In genomic region chr9:69190866-69191672, GRCh38 we compare ENCODE assay signal across 20 cellular contexts. TPM values are rescaled to one million over a fixed set of nuclear protein-coding genes. Genes with fewer than 3 reads are reported as not detected.
A peak's percentile ranks its signal among the peaks of the same experiment; 100 is the strongest.
DNase-seq lines count a peak whose midpoint lies in the region; ATAC-seq, FAIRE-seq and TF ChIP-seq lines count a peak whose summit lies in the region.
"Had no signal": no experiment of that assay in that cellular context is flagged by ENCODE, and none has a peak within 500 bp of the region (broad histone marks: within the 10 kb centered on the region; RNA-seq: fewer than 3 reads in every experiment).

No MANE protein-coding gene starts in this region.

- H2AFZ ChIP-seq in IMR-90 (replicated peaks; ENCODE audit: low read length, poor library complexity) (no peak overlapping the region), trophoblast cell (ENCODE audit: insufficient read depth, low read length, poor library complexity) (no peak overlapping the region)

- intact Hi-C loops in IMR-90 (cut with micrococcal nuclease) = loop anchor here (5.0 kb wide), 1 partner anchor 154 kb away; the partner anchor contains the start of gene FXN
- intact Hi-C loops in dorsolateral prefrontal cortex (cut with DNase I) = loop anchor here (5.0 to 10.0 kb wide), 3 partner anchors 69 to 204 kb away; partner anchors contain the start of gene FXN (in 1 of the 2)

- no peak overlapping the region for H4K5ac ChIP-seq in IMR-90 (ENCODE audit: low read depth, low read length)

- H3K9me3 ChIP-seq in IMR-90 (ENCODE audit: control insufficient read depth, insufficient read depth, low read length) = no peaks in the 10 kb centered on the region
- H3K9me3 ChIP-seq in trophoblast cell (ENCODE audit: insufficient read depth, low read depth, low read length) = no peaks in the 10 kb centered on the region
- H3K9me3 ChIP-seq: ascending aorta, HAP-1, SJSA1, thoracic aorta had no signal

- H3K9ac ChIP-seq in IMR-90 (ENCODE audit: low read depth, low read length) (no peak overlapping the region), trophoblast cell (ENCODE audit: low read length) (no peak overlapping the region)

- H2BK20ac ChIP-seq in IMR-90 (ENCODE audit: low read depth, low read length) = no peak overlapping the region

- H4K12ac ChIP-seq in trophoblast cell (ENCODE audit: low read depth, low read length) = no peak overlapping the region

- H3K79me1 ChIP-seq in IMR-90 (ENCODE audit: low read depth in 1 of 2, low read length in 2 of 2) (peaks cover 42 to 63% of the 10 kb centered on the region in 2 experiments), trophoblast cell (ENCODE audit: low read length) (peaks cover 15% of the 10 kb centered on the region)

- H3K4me1 ChIP-seq in IMR-90 (ENCODE audit: control insufficient read depth, insufficient read depth, low read length) = peaks cover 14% of the 10 kb centered on the region
- peaks cover 12 to 20% of the 10 kb centered on the region in 2 experiments for H3K4me1 ChIP-seq in trophoblast cell (ENCODE audit: control insufficient read depth in 1 of 2, insufficient read depth in 2 of 2, low read length in 2 of 2)
- H3K4me1 ChIP-seq: HAP-1 had no signal

- in situ Hi-C loops in IMR-90 (cut with MboI; ENCODE audit: low sequenced_read_pairs) = no loop called here

- no peak overlapping the region for H2BK15ac ChIP-seq in IMR-90 (ENCODE audit: low read depth, low read length)

- no peak for DNase-seq in GM19239 (ENCODE audit: insufficient read length, low spot score)
- DNase-seq in IMR-90 = no peak
- DNase-seq in dorsolateral prefrontal cortex = no peak
- no peak for DNase-seq in trophoblast cell
- DNase-seq in stimulated activated CD4-positive, alpha-beta T cell treated with anti-CD3 and anti-CD28 coated beads, Interleukin-4, amount 100 ng/mL, for 1 hour = no peak
- DNase-seq in NCI-H526 treated with DMSO at 0.1 percent for 48 hours (lab: John Stamatoyannopoulos, UW) = no peak
- DNase-seq: activated CD4-positive, alpha-beta T cell treated with anti-CD3 and anti-CD28 coated beads for 1 hour; activated naive CD4-positive, alpha-beta T cell treated with Interleukin-2 at 50 U/mL for 16 hours; AML-193; endodermal cell; NCI-H2029 treated with DMSO at 0.1 percent for 48 hours; NCI-H69; stimulated activated CD4-positive, alpha-beta T cell treated with anti-CD3 and anti-CD28 coated beads, Interleukin-2, amount 100 ng/mL, for 48 hours; stimulated activated CD8-positive, alpha-beta memory T cell treated with anti-CD3 and anti-CD28 coated beads, Interleukin-4, amount 100 ng/mL, for 48 hours; T1000 had no signal

- H3K4me3 ChIP-seq in IMR-90 (ENCODE audit: insufficient read depth, low read depth, low read length) (no peak overlapping the region), dorsolateral prefrontal cortex (peak overlapping the region in 1 of 59 donors; percentile 10), trophoblast cell (ENCODE audit: low read depth, low read length) (no peak overlapping the region)
- H3K4me3 ChIP-seq: ascending aorta, HAP-1, SJSA1, thoracic aorta had no signal

- H3K9me1 ChIP-seq in IMR-90 (ENCODE audit: insufficient read depth, low read length) = peaks cover 7% of the 10 kb centered on the region

- H3K18ac ChIP-seq in IMR-90 (ENCODE audit: low read depth, low read length) (no peak overlapping the region), trophoblast cell (ENCODE audit: low read length) (no peak overlapping the region)

- TF ChIP-seq POLR2A in IMR-90 (IDR thresholded peaks at IDR 0.05; ENCODE audit: low read depth, low read length) = no peak

- H3K56ac ChIP-seq in IMR-90 (ENCODE audit: extremely low read depth, insufficient read depth, low read length) = no peak overlapping the region

- H2BK5ac ChIP-seq in IMR-90 (ENCODE audit: low read depth, low read length, poor library complexity, severe bottlenecking) (no peak overlapping the region), trophoblast cell (ENCODE audit: low read depth, low read length, poor library complexity) (no peak overlapping the region)

- CTCF ChIA-PET in IMR-90 (lab: Yijun Ruan, JAX) = interaction anchor here (7.4 kb wide), 1 partner anchor 136 kb away, joined by 47 read pairs; no protein-coding TSS in a partner anchor

- H3K36me3 ChIP-seq in IMR-90 (ENCODE audit: control insufficient read depth, insufficient read depth, low read length) (no peaks in the 10 kb centered on the region), trophoblast cell (ENCODE audit: control insufficient read depth in 1 of 2, insufficient read depth in 2 of 2, low read length in 2 of 2) (no peaks in the 10 kb centered on the region)
- H3K36me3 ChIP-seq: ascending aorta, HAP-1, SJSA1, thoracic aorta had no signal

- dilution Hi-C loops in IMR-90 (cut with HindIII; ENCODE audit: low sequenced_read_pairs, unreplicated experiment) = no loop called here

- H3K23ac ChIP-seq in IMR-90 (ENCODE audit: low read depth, low read length) = no peak overlapping the region; the same call in 1 of the 2 replicates
- H3K23ac ChIP-seq in trophoblast cell (ENCODE audit: low read length) = no peak overlapping the region

- POLR2A ChIA-PET in IMR-90 (lab: Charles Lee; ENCODE audit: unreplicated experiment) = no interaction called here

- H3K4me2 ChIP-seq in IMR-90 (ENCODE audit: low read depth, low read length) (no peak overlapping the region), trophoblast cell (ENCODE audit: low read length) (no peak overlapping the region)

- peak overlapping the region; percentile 1; the same call in 1 of the 2 replicates for H2BK120ac ChIP-seq in IMR-90 (ENCODE audit: low read depth, low read length)
- no peak overlapping the region for H2BK120ac ChIP-seq in trophoblast cell (ENCODE audit: insufficient read depth, low read length, poor library complexity)

- FAIRE-seq in GM19239 (lab: Jason Lieb, UNC) = peak; percentile 64

- H3K14ac ChIP-seq in IMR-90 (replicated peaks; ENCODE audit: low read depth, low read length) (no peak overlapping the region; the same call in 1 of the 2 replicates), trophoblast cell (ENCODE audit: low read length) (no peak overlapping the region)

- peak overlapping the region; percentile 63 for H2BK12ac ChIP-seq in trophoblast cell (ENCODE audit: low read length)

- H3K79me2 ChIP-seq in trophoblast cell (ENCODE audit: control insufficient read depth, insufficient read depth, low read length, poor library complexity) = peaks cover 18% of the 10 kb centered on the region

- H2AK5ac ChIP-seq in IMR-90 (ENCODE audit: low read depth, low read length) (no peak overlapping the region), trophoblast cell (ENCODE audit: low read length) (no peak overlapping the region)

- TF ChIP-seq CTCF in IMR-90 (conservative IDR thresholded peaks at IDR 0.05; ENCODE audit: low read depth, low read length) (no peak), dorsolateral prefrontal cortex (IDR thresholded peaks at IDR 0.05 in 54 of 56, conservative IDR thresholded peaks at IDR 0.05 in 2 of 56; ENCODE audit: low read depth in 1 of 56, partially characterized antibody in 56 of 56) (no peak)

- no peak overlapping the region for H4K8ac ChIP-seq in IMR-90 (ENCODE audit: low read depth in 2 of 2, low read length in 2 of 2)
- no peak overlapping the region for H4K8ac ChIP-seq in trophoblast cell (ENCODE audit: low read depth, low read length)

- H3K4ac ChIP-seq in IMR-90 (ENCODE audit: low read depth, low read length) (no peak overlapping the region), trophoblast cell (ENCODE audit: low read depth, low read length) (peak overlapping the region; percentile 88)

- no TSS peak for BruUV-seq in IMR-90 (replicated peaks; lab: Mats Ljungman, UMichigan)

- no peak overlapping the region for H4K91ac ChIP-seq in IMR-90 (ENCODE audit: insufficient read depth, low read depth, low read length)
- H4K91ac ChIP-seq in trophoblast cell (ENCODE audit: low read depth, low read length) = no peak overlapping the region

- H2AK9ac ChIP-seq in IMR-90 (replicated peaks; ENCODE audit: low read depth, low read length, poor library complexity) = no peak overlapping the region

- no peak for TF ChIP-seq RAD21 in IMR-90 (IDR thresholded peaks at IDR 0.05; ENCODE audit: low read length)

- H3K27ac ChIP-seq in IMR-90 (ENCODE audit: insufficient read depth, low read length) = no peak overlapping the region
- H3K27ac ChIP-seq in dorsolateral prefrontal cortex = peak overlapping the region in 58 of 59 donors; percentile 0 to 99 (median 71)
- H3K27ac ChIP-seq in trophoblast cell (ENCODE audit: low read depth, low read length) = no peak overlapping the region
- H3K27ac ChIP-seq: ascending aorta, SJSA1, thoracic aorta had no signal

- ATAC-seq in IMR-90 (ENCODE audit: low read depth) (no peak), HG03442 (IDR thresholded peaks at IDR 0.05; ENCODE audit: unreplicated experiment) (no peak)

- H3K27me3 ChIP-seq in IMR-90 (ENCODE audit: control insufficient read depth, insufficient read depth, low read length) (no peaks in the 10 kb centered on the region), dorsolateral prefrontal cortex (no peaks in the 10 kb centered on the region), trophoblast cell (ENCODE audit: insufficient read depth, low read length) (no peaks in the 10 kb centered on the region)
- H3K27me3 ChIP-seq: ascending aorta, SJSA1 had no signal

- WGBS in IMR-90 (ENCODE audit: extremely low coverage in 2 of 2, insufficient read length in 1 of 2), 2 experiments = 30% methylated on average over 2 of the region's 5 CpGs; no CpG with 5 or more reads in 1 of the 2 experiments
- WGBS in trophoblast cell (ENCODE audit: extremely low coverage, insufficient coverage, insufficient read length) = no CpG with 5 or more reads among the region's 5 CpGs

- H4K20me1 ChIP-seq in IMR-90 (ENCODE audit: insufficient read depth, low read length) = peaks cover 18% of the 10 kb centered on the region; the same call in 1 of the 2 replicates

TF ChIP-seq in IMR-90, 13 proteins besides CTCF, POLR2A, EP300 and RAD21:
- TF ChIP-seq SMC3 (IDR thresholded peaks at IDR 0.05; ENCODE audit: low read depth, low read length) = no peak
TF ChIP-seq in IMR-90: peak in this region for 0.

RNA-seq across cellular contexts. Expression of gene TJP2, which starts 17.0 kb away (rescaled TPM):
- total RNA-seq in IMR-90 (2012; rRNA removed) = 49.3 and 53.6 TPM in 2 replicates
- polyA plus RNA-seq in IMR-90 (2012; rRNA removed) = 38.3 and 40.2 TPM in 2 replicates
- polyA plus RNA-seq in IMR-90 (2012; cell fraction: cytosol; rRNA removed) = 19.5 and 21.8 TPM in 2 replicates
- polyA plus RNA-seq in IMR-90 (2012; cell fraction: nucleus; rRNA removed; ENCODE audit: low replicate concordance) = 40.5 and 57.5 TPM in 2 replicates
- total RNA-seq in dorsolateral prefrontal cortex = 100 to 1,000 TPM in 22 of 120 experiments, 10 to 100 TPM in 98; 22.2 to 199 (median 67.6) TPM
- 96.7 and 103 TPM in 2 replicates for polyA plus RNA-seq in trophoblast cell (2013)

Comparison
In these comparisons a context has a peak if more than half of its experiments do, and no peak if none do; other contexts are left out.
1. H3K27ac ChIP-seq: peak in dorsolateral prefrontal cortex (58 of 59); none in IMR-90 (single experiment) and trophoblast cell (single experiment).